11 cellular contexts compared by ENCODE assay signal in the genomic region with DNA sequence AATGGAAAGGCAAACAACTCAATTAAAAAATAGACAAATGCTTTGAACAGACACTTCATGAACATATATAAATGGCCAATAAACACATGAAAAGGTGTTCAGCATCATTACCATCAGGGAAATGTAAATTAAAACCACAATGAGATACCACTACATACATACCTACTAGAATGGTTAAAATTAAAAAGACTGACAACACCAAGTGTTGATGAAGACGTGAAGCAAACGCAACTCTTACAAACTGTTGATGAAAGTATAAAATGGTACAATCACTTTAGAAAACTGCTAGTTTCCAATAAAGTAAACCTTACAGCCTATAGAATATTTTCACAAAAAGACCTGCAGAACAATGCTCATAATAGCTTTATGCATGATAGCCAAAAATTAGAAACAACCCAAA.
"Had no signal": no experiment of that assay in that cellular context is flagged by ENCODE, and none has a peak within 500 bp of the region (broad histone marks: within the 10 kb centered on the region; RNA-seq: fewer than 3 reads in every experiment).

No MANE protein-coding gene starts in this region.

- H3K9me3 Mint-ChIP-seq: HFFc6 had no signal

- H3K4me3 Mint-ChIP-seq: GM23338, H9, HFFc6 had no signal

- H3K4me3 ChIP-seq: GM23248, GM23338, HAP-1 had no signal

- FAIRE-seq: H1, H54 had no signal

- H3K4me1 ChIP-seq: HAP-1 had no signal

- DNase-seq: GM23248, GOT3, H7, H9, HCEC 1CT, HFFc6 had no signal

- H3K4me2 ChIP-seq: GM23338 had no signal

- H3K4me1 Mint-ChIP-seq: GM23338, H9 had no signal

- H2AFZ ChIP-seq: GM23248, GM23338 had no signal

- ATAC-seq: GM23338, HCT116 had no signal

- H3K27ac ChIP-seq: GM23248 had no signal

- H3K27ac Mint-ChIP-seq: GM23338, H9, HFFc6 had no signal

- H3K9ac ChIP-seq: GM23248 had no signal

- H3K9me3 ChIP-seq: HAP-1 had no signal
